Comparison of ENCODE assay signal across 8 cellular contexts in the genomic region with DNA sequence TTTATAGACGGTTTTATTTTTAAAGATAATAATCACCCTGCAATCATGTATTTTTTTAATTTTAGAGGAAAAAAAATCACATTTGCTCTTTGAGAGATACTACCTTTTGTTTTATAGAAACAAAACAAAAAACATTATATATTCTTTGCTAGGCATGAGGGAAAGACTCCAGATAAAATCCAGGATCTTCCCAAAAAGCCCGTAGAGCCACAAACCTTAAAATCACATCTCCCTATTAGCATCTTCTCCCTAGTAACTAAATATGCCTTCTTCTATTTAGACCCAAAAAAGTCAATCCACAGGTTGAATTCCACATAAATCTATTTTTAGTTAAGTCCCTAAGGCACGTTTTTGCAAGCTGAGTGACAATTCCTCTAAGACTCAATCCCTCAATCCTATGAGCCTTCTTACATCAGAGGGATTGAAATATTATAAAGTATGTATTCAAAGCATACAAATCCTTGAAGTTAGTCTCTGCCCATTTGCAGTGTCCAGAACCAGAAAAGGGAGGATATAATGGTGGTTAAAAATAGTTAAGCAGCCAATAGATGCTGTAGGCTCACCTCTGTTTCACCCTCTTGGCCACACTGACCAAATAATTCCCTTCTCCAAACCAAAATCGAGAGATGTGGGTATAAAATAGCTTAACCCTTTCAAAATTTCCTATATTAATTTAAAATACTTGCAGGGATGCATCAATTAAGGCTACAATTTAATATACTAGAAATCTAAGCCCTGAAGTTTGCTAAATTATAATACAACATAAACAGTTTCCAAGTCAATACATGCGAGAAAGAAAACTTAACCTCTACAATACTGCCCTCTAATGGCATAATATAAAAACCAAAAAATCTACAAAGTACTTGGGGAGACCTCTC.
DNase-seq lines count a peak whose midpoint lies in the region; ATAC-seq, FAIRE-seq and TF ChIP-seq lines count a peak whose summit lies in the region.

No MANE protein-coding gene starts in this region.

- H3K4me1 ChIP-seq in HUES6 (ENCODE audit: control insufficient read depth, insufficient read depth, low read length): peaks cover 22% of the 10 kb centered on the region
- peaks cover 18% of the 10 kb centered on the region for H3K4me1 ChIP-seq in effector memory CD4-positive, alpha-beta T cell (ENCODE audit: control insufficient read depth, insufficient read depth, low read length, poor library complexity, severe bottlenecking)
- H3K4me1 ChIP-seq in muscle layer of colon (ENCODE audit: insufficient read depth, low read length): peaks cover 24% of the 10 kb centered on the region

- peak; percentile 50 for TF ChIP-seq CTCF in D721Med (IDR thresholded peaks at IDR 0.05; ENCODE audit: insufficient read depth, missing control alignments)

- ATAC-seq in HG02678 (IDR thresholded peaks at IDR 0.05; ENCODE audit: unreplicated experiment) (no peak), GM18519 (IDR thresholded peaks at IDR 0.05; ENCODE audit: low FRiP score, unreplicated experiment) (no peak)

- DNase-seq in D721Med (ENCODE audit: insufficient read length, low spot score): no peak
- DNase-seq in RPMI8226: peak; percentile 35
- no peak for DNase-seq in effector memory CD4-positive, alpha-beta T cell
- no peak for DNase-seq in posterior cingulate gyrus

- no peak overlapping the region for H3K9ac ChIP-seq in HUES6 (ENCODE audit: low read length)
- H3K9ac ChIP-seq in muscle layer of colon (ENCODE audit: low read length): peak overlapping the region; percentile 41

- peak; percentile 73 for FAIRE-seq in D721Med (lab: Jason Lieb, UNC)

- H3K27ac ChIP-seq in HUES6 (ENCODE audit: low read depth, low read length): peak overlapping the region; percentile 65; the same call in 1 of the 2 replicates
- H3K27ac ChIP-seq in effector memory CD4-positive, alpha-beta T cell (ENCODE audit: insufficient read depth, low read length, poor library complexity, severe bottlenecking): no peak overlapping the region
- H3K27ac ChIP-seq in muscle layer of colon (ENCODE audit: low read depth, low read length): peak overlapping the region; percentile 86

- H3K9me3 ChIP-seq in HUES6 (ENCODE audit: control insufficient read depth, insufficient read depth, low read depth, low read length) (no peaks in the 10 kb centered on the region), muscle layer of colon (ENCODE audit: low read length) (no peaks in the 10 kb centered on the region)
- no peaks in the 10 kb centered on the region for H3K9me3 ChIP-seq in effector memory CD4-positive, alpha-beta T cell (ENCODE audit: control insufficient read depth, low read length)

- intact Hi-C loops in posterior cingulate gyrus (cut with DNase I): loop anchor here (1.0 to 10.0 kb wide), 4 partner anchors 195 to 529 kb away; no protein-coding TSS in a partner anchor

- H3K36me3 ChIP-seq in HUES6 (ENCODE audit: control insufficient read depth, insufficient read depth, low read length): peaks cover 21% of the 10 kb centered on the region
- H3K36me3 ChIP-seq in effector memory CD4-positive, alpha-beta T cell (ENCODE audit: control insufficient read depth, insufficient read depth, low read length): no peaks in the 10 kb centered on the region
- H3K36me3 ChIP-seq in muscle layer of colon (ENCODE audit: insufficient read depth, low read length): peaks cover 14% of the 10 kb centered on the region

- H3K27me3 ChIP-seq in HUES6 (ENCODE audit: control insufficient read depth, insufficient read depth, low read length) (no peaks in the 10 kb centered on the region), muscle layer of colon (ENCODE audit: control insufficient read depth in 1 of 2, insufficient read depth in 2 of 2, low read length in 2 of 2) (no peaks in the 10 kb centered on the region)
- H3K27me3 ChIP-seq in effector memory CD4-positive, alpha-beta T cell (replicated peaks; ENCODE audit: control insufficient read depth, insufficient read depth, low read length, poor library complexity, severe bottlenecking): peaks cover 10% of the 10 kb centered on the region

- H3K4me3 ChIP-seq in HUES6 (ENCODE audit: low read depth, low read length): peak overlapping the region; percentile 90
- H3K4me3 ChIP-seq in effector memory CD4-positive, alpha-beta T cell (ENCODE audit: insufficient read depth, low read depth, low read length, poor library complexity, severe bottlenecking): peak overlapping the region; percentile 44
- H3K4me3 ChIP-seq in muscle layer of colon (ENCODE audit: low read depth in 1 of 2, low read length in 2 of 2): peak overlapping the region; percentile 46 to 48
